In genomic region chr5:140664353-140665119, GRCh38 we compare ENCODE assay signal across 8 cellular contexts. TPM values are rescaled to one million over a fixed set of nuclear protein-coding genes. Genes with fewer than 3 reads are reported as not detected.
DNase-seq lines count a peak whose midpoint lies in the region; ATAC-seq and TF ChIP-seq lines count a peak whose summit lies in the region.

TSS of gene WDR55 (plus strand) at chr5:140664904. CDS start at chr5:140664913, 9 bp downstream.

- TF ChIP-seq CTCF in A673 (conservative IDR thresholded peaks at IDR 0.05; ENCODE audit: low read depth, low read length) (no peak), WERI-Rb-1 (IDR thresholded peaks at IDR 0.05; ENCODE audit: low read depth, low read length) (no peak), mammary epithelial cell (conservative IDR thresholded peaks at IDR 0.05 in 1 of 2, IDR thresholded peaks at IDR 0.05 in 1 of 2; ENCODE audit: extremely low read depth in 1 of 2, insufficient read depth in 1 of 2, low read depth in 1 of 2, low read length in 2 of 2) (no peak)

- H4K20me1 ChIP-seq in mammary epithelial cell (ENCODE audit: insufficient read depth, low read length) = no peaks in the 10 kb centered on the region

- POLR2A ChIA-PET in A673 (lab: Charles Lee; ENCODE audit: low non-redundant PET) = no interaction called here

- H3K27ac ChIP-seq in A673 (ENCODE audit: low read depth, low read length, poor library complexity, severe bottlenecking) = peak within 1 kb of the TSS; percentile 80
- peak within 1 kb of the TSS; percentile 86 for H3K27ac ChIP-seq in WERI-Rb-1
- peak within 1 kb of the TSS; percentile 75 for H3K27ac ChIP-seq in mammary epithelial cell (ENCODE audit: insufficient read depth, low read depth, low read length)
- H3K27ac ChIP-seq in iPS-20b (ENCODE audit: low read length) = no peak within 1 kb of the TSS
- H3K27ac ChIP-seq in skin epidermis = peak within 1 kb of the TSS; percentile 62 to 97 (median 89)

- dilution Hi-C loops in mammary epithelial cell (cut with HindIII; ENCODE audit: low sequenced_read_pairs) = no loop called here

- 3% methylated on average over 28 of the region's 54 CpGs for WGBS in mammary epithelial cell (ENCODE audit: low coverage, missing lambda C conversion rate)

- H3K36me3 ChIP-seq in A673 (ENCODE audit: insufficient read depth, low read length, poor library complexity, severe bottlenecking) = peaks cover 64% of the 10 kb centered on the region
- H3K36me3 ChIP-seq in WERI-Rb-1 = peaks cover 65% of the 10 kb centered on the region
- peaks cover 24% of the 10 kb centered on the region for H3K36me3 ChIP-seq in mammary epithelial cell (ENCODE audit: insufficient read depth, low read length)
- H3K36me3 ChIP-seq in iPS-20b (ENCODE audit: insufficient read depth, low read depth, low read length) = peaks cover 64% of the 10 kb centered on the region

- peak within 1 kb of the TSS; percentile 83 for H3K4me2 ChIP-seq in mammary epithelial cell (ENCODE audit: insufficient read depth, low read depth, low read length)

- no peaks in the 10 kb centered on the region for H3K27me3 ChIP-seq in A673 (replicated peaks; ENCODE audit: insufficient read depth, low read depth, low read length, poor library complexity)
- no peaks in the 10 kb centered on the region for H3K27me3 ChIP-seq in WERI-Rb-1 (ENCODE audit: insufficient read depth, low read depth, severe bottlenecking)
- no peaks in the 10 kb centered on the region for H3K27me3 ChIP-seq in mammary epithelial cell (ENCODE audit: insufficient read depth, low read length)
- no peaks in the 10 kb centered on the region for H3K27me3 ChIP-seq in iPS-20b (ENCODE audit: insufficient read depth, low read length)

- H3K79me2 ChIP-seq in mammary epithelial cell (ENCODE audit: insufficient read depth, low read length) = peaks cover 44% of the 10 kb centered on the region

- H3K9me3 ChIP-seq in A673 (ENCODE audit: low read depth, low read length, poor library complexity, severe bottlenecking) = no peaks in the 10 kb centered on the region
- no peaks in the 10 kb centered on the region for H3K9me3 ChIP-seq in WERI-Rb-1 (ENCODE audit: severe bottlenecking)
- H3K9me3 ChIP-seq in mammary epithelial cell (replicated peaks; ENCODE audit: insufficient read depth, low read length) = no peaks in the 10 kb centered on the region
- no peaks in the 10 kb centered on the region for H3K9me3 ChIP-seq in iPS-20b (ENCODE audit: insufficient read depth, low read depth, low read length)

- H3K4me3 ChIP-seq in A673 (ENCODE audit: low read depth, low read length, poor library complexity, severe bottlenecking) (peak within 1 kb of the TSS; percentile 86), WERI-Rb-1 (ENCODE audit: low read depth, low read length) (peak within 1 kb of the TSS; percentile 94), mammary epithelial cell (replicated peaks in 1 of 3; ENCODE audit: insufficient read depth in 1 of 3, low read depth in 2 of 3, low read length in 3 of 3) (peak within 1 kb of the TSS; percentile 80 to 87 (median 83)), iPS-20b (ENCODE audit: low read length) (peak within 1 kb of the TSS; percentile 88), skin epidermis (peak within 1 kb of the TSS; percentile 68 to 98 (median 94))

- peak; percentile 98 for DNase-seq in A673 (ENCODE audit: low spot score)
- peak; percentile 77 for DNase-seq in NCI-H2196 treated with DMSO at 0.1 percent for 48 hours (lab: John Stamatoyannopoulos, UW; ENCODE audit: unreplicated experiment)
- peak; percentile 98 for DNase-seq in WERI-Rb-1
- DNase-seq in mammary epithelial cell = peak; percentile 93

- peak within 1 kb of the TSS; percentile 48 for H3K9ac ChIP-seq in mammary epithelial cell (ENCODE audit: insufficient read depth, low read length)
- H3K9ac ChIP-seq in iPS-20b (ENCODE audit: low read depth, low read length) = peak within 1 kb of the TSS; percentile 79; the same call in 1 of the 2 replicates

- ATAC-seq in GM18867 (IDR thresholded peaks at IDR 0.05; ENCODE audit: unreplicated experiment) (peak; percentile 98), HG03103 (IDR thresholded peaks at IDR 0.05; ENCODE audit: low read depth, unreplicated experiment) (peak; percentile 98)

- BruUV-seq in A673 (replicated peaks; lab: Mats Ljungman, UMichigan) = TSS peak; percentile 83
- BruUV-seq in mammary epithelial cell (replicated peaks; lab: Mats Ljungman, UMichigan) = TSS peak; percentile 75

- H3K4me1 ChIP-seq in A673 (ENCODE audit: insufficient read depth, low read length, poor library complexity, severe bottlenecking) (peaks cover 6% of the 10 kb centered on the region), mammary epithelial cell (ENCODE audit: insufficient read depth, low read length) (peaks cover 3% of the 10 kb centered on the region), iPS-20b (ENCODE audit: insufficient read depth, low read length) (no peaks in the 10 kb centered on the region)

- intact Hi-C loops in A673 (cut with micrococcal nuclease; ENCODE audit: unreplicated experiment) (loop anchor here (1.0 kb wide), 1 partner anchor 27 kb away; the partner anchor contains the start of genes HARS1 and HARS2), mammary epithelial cell (cut with micrococcal nuclease) (loop anchor here (1.0 to 2.0 kb wide), 4 partner anchors 16 to 54 kb away; partner anchors contain the start of genes HARS1 and HARS2)

- in situ Hi-C loops in mammary epithelial cell (cut with MboI; ENCODE audit: low sequenced_read_pairs in 2 of 2) = no loop called here

- H2AFZ ChIP-seq in mammary epithelial cell (ENCODE audit: low read depth, low read length) = peak within 1 kb of the TSS; percentile 93

- CTCF ChIA-PET in A673 (lab: Charles Lee) = no interaction called here
- CTCF ChIA-PET in mammary epithelial cell (lab: Charles Lee; ENCODE audit: low non-redundant PET) = no interaction called here

RNA-seq across cellular contexts. Expression of gene WDR55, which starts in this region (rescaled TPM):
- total RNA-seq in A673 (2021) (31.1 and 33.2 TPM in 2 replicates), mammary epithelial cell (10 to 100 TPM; 18.3 to 26.8 TPM)
- 24.7 TPM for polyA plus RNA-seq in mammary epithelial cell
- 22.2 TPM for polyA minus RNA-seq in mammary epithelial cell
